ENCODE assay signal across 1 cellular context in genomic region chr12:113185180-113186032, GRCh38.
TF ChIP-seq lines count a peak whose summit lies in the region.

Gene DDX54, minus strand, starts transcription at chr12:113185478. Its CDS starts 27 bp downstream, at chr12:113185451.
Gene RITA1, plus strand, starts transcription at chr12:113185721. Its CDS starts 1,026 bp downstream, at chr12:113186747.

TF ChIP-seq in HepG2, 621 proteins besides CTCF, POLR2A, EP300 and RAD21 (continued from another document and continues in another):
- TF ChIP-seq ZNF609 (CRISPR knock-in tag; IDR thresholded peaks at IDR 0.05; ENCODE audit: borderline replicate concordance) (peak; percentile 65; the same call in 1 of the 2 replicates), ZBTB26 (CRISPR knock-in tag; IDR thresholded peaks at IDR 0.05; ENCODE audit: borderline replicate concordance) (peak; percentile 74; the same call in 1 of the 2 replicates), ZNF557 (CRISPR knock-in tag; IDR thresholded peaks at IDR 0.05) (peak; percentile 55; the same call in 1 of the 2 replicates), NFIC (IDR thresholded peaks at IDR 0.05; ENCODE audit: low read length) (0 out of 2 replicates have a peak, but pooled peaks have one; percentile 29), LCORL (IDR thresholded peaks at IDR 0.05) (no peak), LCORL (CRISPR knock-in tag; IDR thresholded peaks at IDR 0.05) (peak; percentile 44; the same call in 1 of the 2 replicates), ZSCAN9 (CRISPR knock-in tag; IDR thresholded peaks at IDR 0.05; ENCODE audit: borderline replicate concordance) (peak; percentile 41; the same call in 1 of the 2 replicates), POLR2AphosphoS5 (IDR thresholded peaks at IDR 0.05; ENCODE audit: low read depth, low read length) (peak; percentile 65), NKX3-1 (CRISPR knock-in tag; IDR thresholded peaks at IDR 0.05) (peak; percentile 18; the same call in 1 of the 2 replicates), SMAD1 (CRISPR knock-in tag; IDR thresholded peaks at IDR 0.05; ENCODE audit: borderline replicate concordance, low read depth) (peak; percentile 86), ZBTB40 (IDR thresholded peaks at IDR 0.05) (no peak), ZBTB40 (CRISPR knock-in tag; IDR thresholded peaks at IDR 0.05) (peak; percentile 37), HNRNPLL (IDR thresholded peaks at IDR 0.05; ENCODE audit: low read depth, low read length, poor library complexity, severe bottlenecking) (peak; percentile 90), MYNN (CRISPR knock-in tag; IDR thresholded peaks at IDR 0.05; ENCODE audit: low read depth) (peak; percentile 89; the same call in 1 of the 2 replicates), KDM2A (CRISPR knock-in tag; IDR thresholded peaks at IDR 0.05; ENCODE audit: borderline replicate concordance, low read depth) (peak; percentile 73; the same call in 1 of the 2 replicates), ZNF83 (CRISPR knock-in tag; IDR thresholded peaks at IDR 0.05; ENCODE audit: borderline replicate concordance) (no peak; the same call in 1 of the 2 replicates), KDM5A (IDR thresholded peaks at IDR 0.05; ENCODE audit: borderline replicate concordance, low read length) (peak; percentile 68), E2F1 (CRISPR knock-in tag; IDR thresholded peaks at IDR 0.05) (peak; percentile 27; the same call in 1 of the 2 replicates), ZNF564 (CRISPR knock-in tag; IDR thresholded peaks at IDR 0.05) (peak; percentile 74), ZNF451 (CRISPR knock-in tag; IDR thresholded peaks at IDR 0.05) (peak; percentile 81), NFYC (CRISPR knock-in tag; IDR thresholded peaks at IDR 0.05) (peak; percentile 47), ZNF543 (CRISPR knock-in tag; IDR thresholded peaks at IDR 0.05) (peak; percentile 75; the same call in 1 of the 2 replicates), HDAC2 (CRISPR knock-in tag; IDR thresholded peaks at IDR 0.05) (no peak), MATR3 (CRISPR knock-in tag; IDR thresholded peaks at IDR 0.05) (no peak), AKNA (CRISPR knock-in tag; IDR thresholded peaks at IDR 0.05; ENCODE audit: borderline replicate concordance) (0 out of 2 replicates have a peak, but pooled peaks have one; percentile 41), CREBL2 (CRISPR knock-in tag; IDR thresholded peaks at IDR 0.05; ENCODE audit: borderline replicate concordance) (peak; percentile 27; the same call in 1 of the 2 replicates), TCF12 (IDR thresholded peaks at IDR 0.05) (no peak), TCF12 (CRISPR knock-in tag; IDR thresholded peaks at IDR 0.05) (0 out of 2 replicates have a peak, but pooled peaks have one; percentile 51), MTF1 (CRISPR knock-in tag; IDR thresholded peaks at IDR 0.05) (peak; percentile 3; the same call in 1 of the 2 replicates), ZNF136 (CRISPR knock-in tag; IDR thresholded peaks at IDR 0.05; ENCODE audit: low read depth) (peak; percentile 58; the same call in 1 of the 2 replicates), ZNF580 (CRISPR knock-in tag; IDR thresholded peaks at IDR 0.05; ENCODE audit: borderline replicate concordance, low read depth) (peak; percentile 65), PCBP1 (IDR thresholded peaks at IDR 0.05; ENCODE audit: borderline replicate concordance, low read depth, low read length) (no peak), ZNF274 (CRISPR knock-in tag; IDR thresholded peaks at IDR 0.05) (peak; percentile 89; the same call in 1 of the 2 replicates), CBFB (CRISPR knock-in tag; IDR thresholded peaks at IDR 0.05) (peak; percentile 55)
